9 cellular contexts compared by ENCODE assay signal in the genomic region with DNA sequence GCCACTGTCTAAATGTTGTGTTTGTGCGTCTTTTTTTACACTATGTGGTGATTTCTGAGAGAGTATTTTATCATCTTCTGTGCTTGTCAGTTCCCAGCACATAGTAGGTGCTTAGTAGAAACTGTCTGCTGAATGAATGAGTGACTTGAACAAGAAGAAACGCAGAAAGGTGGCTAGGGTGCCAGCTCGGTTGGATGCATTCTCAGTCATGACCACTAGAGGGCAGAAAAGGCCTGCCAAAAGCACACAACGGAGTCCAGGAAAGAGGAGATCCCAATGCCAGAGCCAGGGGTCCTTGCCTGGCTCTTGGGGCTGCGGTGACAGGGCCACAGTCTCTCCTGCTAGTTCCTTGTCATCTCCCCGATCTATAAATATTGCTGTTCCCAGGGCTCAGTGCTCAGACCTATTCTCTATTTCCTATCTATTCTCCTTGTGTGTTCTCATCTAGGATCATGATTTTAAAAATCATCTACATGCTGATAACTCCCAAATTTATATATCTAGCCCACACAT. TPM values are rescaled to one million over a fixed set of nuclear protein-coding genes. Genes with fewer than 3 reads are reported as not detected.
DNase-seq lines count a peak whose midpoint lies in the region; ATAC-seq, FAIRE-seq and TF ChIP-seq lines count a peak whose summit lies in the region.
"Had no signal": no experiment of that assay in that cellular context is flagged by ENCODE, and none has a peak within 500 bp of the region (broad histone marks: within the 10 kb centered on the region; RNA-seq: fewer than 3 reads in every experiment).

No MANE protein-coding gene starts in this region.

- H3K4me1 ChIP-seq in small intestine (ENCODE audit: control insufficient read depth in 2 of 2, insufficient read depth in 1 of 2, low read depth in 1 of 2, low read length in 1 of 2), result no peaks in the 10 kb centered on the region

- H3K36me3 ChIP-seq in small intestine (ENCODE audit: control insufficient read depth in 2 of 2, insufficient read depth in 2 of 2, low read length in 2 of 2), result no peaks in the 10 kb centered on the region

- H3K9me3 ChIP-seq in small intestine (ENCODE audit: control insufficient read depth, low read depth), result no peaks in the 10 kb centered on the region

- 2 to 4% (median 4%) methylated on average over 6 of the region's 6 CpGs for WGBS in small intestine, 3 donors

- FAIRE-seq in small intestine (lab: Jason Lieb, UNC), result no peak

- H3K4me3 ChIP-seq in NB4 (ENCODE audit: low read depth, low read length) (no peak overlapping the region), small intestine (ENCODE audit: low read depth in 1 of 2, low read length in 2 of 2) (no peak overlapping the region)

- DNase-seq in GM04503 (ENCODE audit: low read depth), result peak; percentile 4
- DNase-seq in NB4 (ENCODE audit: low read depth), result peak; percentile 74
- peak; percentile 20 to 62 (median 40) for DNase-seq in T-helper 1 cell
- peak in 43 of 56 donors; percentile 2 to 82 (median 32) for DNase-seq in amygdala (lab: John Stamatoyannopoulos, UW)
- peak; percentile 73 for DNase-seq in hepatic stellate cell (ENCODE audit: low spot score)
- peak; percentile 49 for DNase-seq in small intestine

- H3K27ac ChIP-seq in small intestine (ENCODE audit: low read depth in 1 of 2, low read length in 1 of 2), result no peak overlapping the region
- H3K27ac ChIP-seq: epithelial cell of prostate had no signal

- peaks cover 0 to 18% of the 10 kb centered on the region in 2 donors for H3K27me3 ChIP-seq in small intestine (ENCODE audit: control insufficient read depth in 2 of 2, insufficient read depth in 2 of 2, low read length in 2 of 2)

- peak; percentile 97 for TF ChIP-seq CTCF in NB4 (IDR thresholded peaks at IDR 0.05; ENCODE audit: low read depth, low read length)

- TF ChIP-seq POLR2A in NB4 (IDR thresholded peaks at IDR 0.05; ENCODE audit: extremely low read depth, insufficient read length), result no peak

- ATAC-seq in GM19328 (IDR thresholded peaks at IDR 0.05; ENCODE audit: unreplicated experiment) (no peak), HG02981 (IDR thresholded peaks at IDR 0.05; ENCODE audit: unreplicated experiment) (no peak)

RNA-seq across cellular contexts. Expression of a gene that starts 57.3 kb away (rescaled TPM):
- polyA plus RNA-seq in small intestine, result not detected

Comparison
In these comparisons a context has a peak if more than half of its experiments do, and no peak if none do; other contexts are left out.
1. DNase-seq: peak in every context shown above with its lines; median percentile 74 in NB4; 73 in hepatic stellate cell; 49 in small intestine; 40 in T-helper 1 cell; 32 in amygdala; 4 in GM04503.